In genomic region chr7:141551773-141552162, GRCh38 we compare ENCODE assay signal across 8 cellular contexts. TPM values are rescaled to one million over a fixed set of nuclear protein-coding genes. Genes with fewer than 3 reads are reported as not detected.
A peak's percentile ranks its signal among the peaks of the same experiment; 100 is the strongest.
DNase-seq lines count a peak whose midpoint lies in the region; ATAC-seq and TF ChIP-seq lines count a peak whose summit lies in the region.

No MANE protein-coding gene starts in this region.

- no peaks in the 10 kb centered on the region for H3K9me3 Mint-ChIP-seq in GM23338
- no peaks in the 10 kb centered on the region for H3K9me3 Mint-ChIP-seq in T-helper 1 cell treated with Interleukin-12 subunit alpha and Interleukin-12 subunit beta and Interleukin-4 antibody, amounts not matched to agents 30 μg/mL and 1 μg/mL, for 36 hours
- no peaks in the 10 kb centered on the region for H3K9me3 Mint-ChIP-seq in stimulated activated effector memory CD8-positive, alpha-beta T cell treated with anti-CD3 and anti-CD28 coated beads, Interleukin-12 subunit alpha, Interleukin-12 subunit beta, amount 100 ng/mL, for 72 hours

- peaks cover 24% of the 10 kb centered on the region for H3K36me3 Mint-ChIP-seq in GM23338 (ENCODE audit: low read depth)
- H3K36me3 Mint-ChIP-seq in T-helper 1 cell treated with Interleukin-12 subunit alpha and Interleukin-12 subunit beta and Interleukin-4 antibody, amounts not matched to agents 30 μg/mL and 1 μg/mL, for 36 hours (ENCODE audit: low read depth) = peaks cover 39% of the 10 kb centered on the region
- peaks cover 36% of the 10 kb centered on the region for H3K36me3 Mint-ChIP-seq in stimulated activated effector memory CD8-positive, alpha-beta T cell treated with anti-CD3 and anti-CD28 coated beads, Interleukin-12 subunit alpha, Interleukin-12 subunit beta, amount 100 ng/mL, for 72 hours

- peak overlapping the region; percentile 68 for H3K4me3 ChIP-seq in AG09309 (ENCODE audit: control insufficient read depth, low read depth, low read length)
- H3K4me3 ChIP-seq in GM23338 = peak overlapping the region; percentile 88

- H3K79me2 ChIP-seq in GM23338 (replicated peaks; ENCODE audit: insufficient read depth) = peaks cover 37% of the 10 kb centered on the region

- H3K4me1 ChIP-seq in GM23338 (ENCODE audit: insufficient read depth) = peaks cover 4% of the 10 kb centered on the region

- no peak overlapping the region for H3K27ac Mint-ChIP-seq in GM23338
- peak overlapping the region; percentile 79 for H3K27ac Mint-ChIP-seq in T-helper 1 cell treated with Interleukin-12 subunit alpha and Interleukin-12 subunit beta and Interleukin-4 antibody, amounts not matched to agents 30 μg/mL and 1 μg/mL, for 36 hours
- H3K27ac Mint-ChIP-seq in stimulated activated effector memory CD8-positive, alpha-beta T cell treated with anti-CD3 and anti-CD28 coated beads, Interleukin-12 subunit alpha, Interleukin-12 subunit beta, amount 100 ng/mL, for 72 hours = peak overlapping the region; percentile 96

- peaks cover 5% of the 10 kb centered on the region for H3K27me3 Mint-ChIP-seq in GM23338 (ENCODE audit: insufficient read depth, low read depth, poor library complexity)
- no peaks in the 10 kb centered on the region for H3K27me3 Mint-ChIP-seq in T-helper 1 cell treated with Interleukin-12 subunit alpha and Interleukin-12 subunit beta and Interleukin-4 antibody, amounts not matched to agents 30 μg/mL and 1 μg/mL, for 36 hours (ENCODE audit: low read depth)

- peaks cover 25% of the 10 kb centered on the region for H3K4me1 Mint-ChIP-seq in GM23338
- peaks cover 49% of the 10 kb centered on the region for H3K4me1 Mint-ChIP-seq in T-helper 1 cell treated with Interleukin-12 subunit alpha and Interleukin-12 subunit beta and Interleukin-4 antibody, amounts not matched to agents 30 μg/mL and 1 μg/mL, for 36 hours (ENCODE audit: low read depth)
- H3K4me1 Mint-ChIP-seq in stimulated activated effector memory CD8-positive, alpha-beta T cell treated with anti-CD3 and anti-CD28 coated beads, Interleukin-12 subunit alpha, Interleukin-12 subunit beta, amount 100 ng/mL, for 72 hours = peaks cover 53% of the 10 kb centered on the region

- peak overlapping the region; percentile 98 for H2AFZ ChIP-seq in GM23338

- peaks cover 7% of the 10 kb centered on the region; the same call in 1 of the 2 replicates for H3F3A ChIP-seq in GM23338 (replicated peaks; ENCODE audit: low read depth)

- DNase-seq in AG09309 (ENCODE audit: low read depth) = no peak
- no peak for DNase-seq in GM23338 (ENCODE audit: low spot score)
- peak; percentile 5 for DNase-seq in glomerular visceral epithelial cell (ENCODE audit: extremely low spot score)
- no peak for DNase-seq in stimulated activated effector memory CD8-positive, alpha-beta T cell treated with anti-CD3 and anti-CD28 coated beads, Interleukin-12 subunit alpha, Interleukin-12 subunit beta, amount 100 ng/mL, for 72 hours (ENCODE audit: low spot score in 2 of 2)
- DNase-seq in SHP77 (lab: John Stamatoyannopoulos, UW) = no peak
- DNase-seq in AML-193 (lab: John Stamatoyannopoulos, UW) = no peak

- H3K9me2 ChIP-seq in GM23338 (ENCODE audit: insufficient read depth) = no peaks in the 10 kb centered on the region

- no peaks in the 10 kb centered on the region for H4K20me1 ChIP-seq in GM23338 (replicated peaks; ENCODE audit: insufficient read depth)

- peaks cover 3% of the 10 kb centered on the region; the same call in 1 of the 2 replicates for H3K36me3 ChIP-seq in GM23338 (ENCODE audit: insufficient read depth)

- H3K4me2 ChIP-seq in GM23338 = peak overlapping the region; percentile 98

- TF ChIP-seq CTCF in AG09309 (IDR thresholded peaks at IDR 0.05; ENCODE audit: control insufficient read depth, insufficient read depth, low read depth, low read length, missing control alignments) = no peak
- no peak for TF ChIP-seq CTCF in GM23338 (conservative IDR thresholded peaks at IDR 0.05; ENCODE audit: low read depth in 2 of 2)

- H3K27ac ChIP-seq in GM23338 (ENCODE audit: low read depth) = no peak overlapping the region

- no peaks in the 10 kb centered on the region for H3K27me3 ChIP-seq in GM23338 (ENCODE audit: insufficient read depth)

- peak overlapping the region; percentile 80 for H3K4me3 Mint-ChIP-seq in GM23338
- peak overlapping the region; percentile 89 for H3K4me3 Mint-ChIP-seq in T-helper 1 cell treated with Interleukin-12 subunit alpha and Interleukin-12 subunit beta and Interleukin-4 antibody, amounts not matched to agents 30 μg/mL and 1 μg/mL, for 36 hours
- H3K4me3 Mint-ChIP-seq in stimulated activated effector memory CD8-positive, alpha-beta T cell treated with anti-CD3 and anti-CD28 coated beads, Interleukin-12 subunit alpha, Interleukin-12 subunit beta, amount 100 ng/mL, for 72 hours = peak overlapping the region; percentile 85

- no peak for ATAC-seq in GM23338
- peak; percentile 78 for ATAC-seq in stimulated activated effector memory CD8-positive, alpha-beta T cell treated with anti-CD3 and anti-CD28 coated beads, Interleukin-12 subunit alpha, Interleukin-12 subunit beta, amount 100 ng/mL, for 72 hours
- ATAC-seq in HG03108 (IDR thresholded peaks at IDR 0.05; ENCODE audit: unreplicated experiment) = no peak

TF ChIP-seq in GM23338, 12 proteins besides CTCF, POLR2A, EP300 and RAD21 (continues in another document):
- TF ChIP-seq, protein P1, sequence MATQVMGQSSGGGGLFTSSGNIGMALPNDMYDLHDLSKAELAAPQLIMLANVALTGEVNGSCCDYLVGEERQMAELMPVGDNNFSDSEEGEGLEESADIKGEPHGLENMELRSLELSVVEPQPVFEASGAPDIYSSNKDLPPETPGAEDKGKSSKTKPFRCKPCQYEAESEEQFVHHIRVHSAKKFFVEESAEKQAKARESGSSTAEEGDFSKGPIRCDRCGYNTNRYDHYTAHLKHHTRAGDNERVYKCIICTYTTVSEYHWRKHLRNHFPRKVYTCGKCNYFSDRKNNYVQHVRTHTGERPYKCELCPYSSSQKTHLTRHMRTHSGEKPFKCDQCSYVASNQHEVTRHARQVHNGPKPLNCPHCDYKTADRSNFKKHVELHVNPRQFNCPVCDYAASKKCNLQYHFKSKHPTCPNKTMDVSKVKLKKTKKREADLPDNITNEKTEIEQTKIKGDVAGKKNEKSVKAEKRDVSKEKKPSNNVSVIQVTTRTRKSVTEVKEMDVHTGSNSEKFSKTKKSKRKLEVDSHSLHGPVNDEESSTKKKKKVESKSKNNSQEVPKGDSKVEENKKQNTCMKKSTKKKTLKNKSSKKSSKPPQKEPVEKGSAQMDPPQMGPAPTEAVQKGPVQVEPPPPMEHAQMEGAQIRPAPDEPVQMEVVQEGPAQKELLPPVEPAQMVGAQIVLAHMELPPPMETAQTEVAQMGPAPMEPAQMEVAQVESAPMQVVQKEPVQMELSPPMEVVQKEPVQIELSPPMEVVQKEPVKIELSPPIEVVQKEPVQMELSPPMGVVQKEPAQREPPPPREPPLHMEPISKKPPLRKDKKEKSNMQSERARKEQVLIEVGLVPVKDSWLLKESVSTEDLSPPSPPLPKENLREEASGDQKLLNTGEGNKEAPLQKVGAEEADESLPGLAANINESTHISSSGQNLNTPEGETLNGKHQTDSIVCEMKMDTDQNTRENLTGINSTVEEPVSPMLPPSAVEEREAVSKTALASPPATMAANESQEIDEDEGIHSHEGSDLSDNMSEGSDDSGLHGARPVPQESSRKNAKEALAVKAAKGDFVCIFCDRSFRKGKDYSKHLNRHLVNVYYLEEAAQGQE (IDR thresholded peaks at IDR 0.05; ENCODE audit: unreplicated experiment) = no peak
- no peak for TF ChIP-seq STAT1 (IDR thresholded peaks at IDR 0.05; ENCODE audit: unreplicated experiment)
- TF ChIP-seq NANOG (IDR thresholded peaks at IDR 0.05; ENCODE audit: borderline replicate concordance) = no peak
- TF ChIP-seq, protein P2, sequence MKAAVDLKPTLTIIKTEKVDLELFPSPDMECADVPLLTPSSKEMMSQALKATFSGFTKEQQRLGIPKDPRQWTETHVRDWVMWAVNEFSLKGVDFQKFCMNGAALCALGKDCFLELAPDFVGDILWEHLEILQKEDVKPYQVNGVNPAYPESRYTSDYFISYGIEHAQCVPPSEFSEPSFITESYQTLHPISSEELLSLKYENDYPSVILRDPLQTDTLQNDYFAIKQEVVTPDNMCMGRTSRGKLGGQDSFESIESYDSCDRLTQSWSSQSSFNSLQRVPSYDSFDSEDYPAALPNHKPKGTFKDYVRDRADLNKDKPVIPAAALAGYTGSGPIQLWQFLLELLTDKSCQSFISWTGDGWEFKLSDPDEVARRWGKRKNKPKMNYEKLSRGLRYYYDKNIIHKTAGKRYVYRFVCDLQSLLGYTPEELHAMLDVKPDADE (IDR thresholded peaks at IDR 0.05) = no peak
- no peak for TF ChIP-seq ZNF114 (CRISPR knock-in tag; IDR thresholded peaks at IDR 0.05)

RNA-seq across cellular contexts. Expression of gene AGK, which starts 0.6 kb away (rescaled TPM):
- total RNA-seq in GM23338 (2014; rRNA removed; shearing (Covaris generic)) = 36.6 and 37.9 TPM in 2 replicates
- 19.1 and 21.9 TPM in 2 replicates for polyA plus RNA-seq in GM23338 (2016; fragmentation: Nextera tagmentation; extraction: Ambion mirVana)
